Comparison of ENCODE assay signal across 20 cellular contexts in genomic region chr3:194185225-194185624, GRCh38. TPM values are rescaled to one million over a fixed set of nuclear protein-coding genes. Genes with fewer than 3 reads are reported as not detected.
"Had no signal": no experiment of that assay in that cellular context is flagged by ENCODE, and none has a peak within 500 bp of the region (broad histone marks: within the 10 kb centered on the region; RNA-seq: fewer than 3 reads in every experiment).

No MANE protein-coding gene starts in this region.

- H3K36me3 ChIP-seq: ascending aorta, breast epithelium, heart left ventricle, left lung, spleen, upper lobe of left lung had no signal

- H3K9me3 Mint-ChIP-seq: activated T-helper 17 cell treated with anti-CD3 and anti-CD28 coated beads, Interleukin-2, amount 50 U/mL, for 72 hours; effector memory CD8-positive, alpha-beta T cell; naive thymus-derived CD8-positive, alpha-beta T cell; stimulated activated naive CD8-positive, alpha-beta T cell treated with anti-CD3 and anti-CD28 coated beads, Interleukin-15, amount 100 ng/mL, for 72 hours had no signal

- H3K36me3 Mint-ChIP-seq: naive thymus-derived CD8-positive, alpha-beta T cell had no signal

- H3K4me3 ChIP-seq: ascending aorta, breast epithelium, heart left ventricle, left lung, spleen, upper lobe of left lung had no signal

- DNase-seq: activated CD4-positive, alpha-beta T cell treated with anti-CD3 and anti-CD28 coated beads for 1 hour; activated CD4-positive, alpha-beta T cell treated with anti-CD3 and anti-CD28 coated beads, Interleukin-2, amount 50 U/mL, for 48 hours; activated naive CD4-positive, alpha-beta T cell treated with Interleukin-2 at 50 U/mL for 16 hours; dermis blood vessel endothelial cell; effector memory CD8-positive, alpha-beta T cell; heart left ventricle; left lung; mammary epithelial cell; naive thymus-derived CD8-positive, alpha-beta T cell; nucleus accumbens; spleen; stimulated activated CD4-positive, alpha-beta T cell treated with anti-CD3 and anti-CD28 coated beads, Interleukin-1b, Interleukin-23, amount 100 ng/mL, for 48 hours; stimulated activated naive CD8-positive, alpha-beta T cell treated with anti-CD3 and anti-CD28 coated beads, Interleukin-15, amount 100 ng/mL, for 72 hours; SW 1271; upper lobe of left lung had no signal

- H3K9me3 ChIP-seq: ascending aorta, breast epithelium, heart left ventricle, left lung, spleen, upper lobe of left lung had no signal

- ATAC-seq: activated T-helper 17 cell treated with anti-CD3 and anti-CD28 coated beads, Interleukin-2, amount 50 U/mL, for 72 hours; effector memory CD8-positive, alpha-beta T cell; left lung; naive thymus-derived CD8-positive, alpha-beta T cell; sciatic nerve; stimulated activated naive CD8-positive, alpha-beta T cell treated with anti-CD3 and anti-CD28 coated beads, Interleukin-15, amount 100 ng/mL, for 72 hours had no signal

- H3K27ac ChIP-seq: ascending aorta, epithelial cell of prostate, heart left ventricle, left lung, spleen, upper lobe of left lung had no signal

- H3K27ac Mint-ChIP-seq: activated T-helper 17 cell treated with anti-CD3 and anti-CD28 coated beads, Interleukin-2, amount 50 U/mL, for 72 hours; effector memory CD8-positive, alpha-beta T cell; naive thymus-derived CD8-positive, alpha-beta T cell; stimulated activated naive CD8-positive, alpha-beta T cell treated with anti-CD3 and anti-CD28 coated beads, Interleukin-15, amount 100 ng/mL, for 72 hours had no signal

- H3K4me1 ChIP-seq: breast epithelium had no signal

- H3K27me3 ChIP-seq: ascending aorta, breast epithelium, left lung, upper lobe of left lung had no signal

RNA-seq across cellular contexts. Expression of gene HES1, which starts 49.3 kb away (rescaled TPM):
- total RNA-seq: naive thymus-derived CD8-positive, alpha-beta T cell had no signal
- polyA plus RNA-seq: naive thymus-derived CD8-positive, alpha-beta T cell had no signal
